8 cellular contexts compared by ENCODE assay signal in genomic region chr11:68257477-68258362, GRCh38. TPM values are rescaled to one million over a fixed set of nuclear protein-coding genes. Genes with fewer than 3 reads are reported as not detected.
A peak's percentile ranks its signal among the peaks of the same experiment; 100 is the strongest.
DNase-seq lines count a peak whose midpoint lies in the region; ATAC-seq and TF ChIP-seq lines count a peak whose summit lies in the region.

No MANE protein-coding gene starts in this region.

- H3K18ac ChIP-seq in mesenchymal stem cell (ENCODE audit: low read depth in 1 of 2, low read length in 2 of 2): peak overlapping the region in 1 of 2 experiments; percentile 44

- ATAC-seq in CD8-positive, alpha-beta T cell: peak; percentile 96
- no peak for ATAC-seq in GM18858 (IDR thresholded peaks at IDR 0.05; ENCODE audit: unreplicated experiment)

- peak overlapping the region; percentile 4 to 75 for H2BK12ac ChIP-seq in mesenchymal stem cell (ENCODE audit: low read length in 2 of 2)

- CTCF ChIA-PET in CD8-positive, alpha-beta T cell (lab: Charles Lee): interaction anchor here (0.6 to 12.5 kb wide), 35 partner anchors 10 to 277 kb away, joined by 3 to 359 read pairs (median 6); partner anchors contain the start of gene C11orf24

- peak overlapping the region in 1 of 2 experiments; percentile 16 for H3K23ac ChIP-seq in mesenchymal stem cell (ENCODE audit: low read length in 2 of 2)

- no peaks in the 10 kb centered on the region for H3K27me3 Mint-ChIP-seq in CD8-positive, alpha-beta T cell (ENCODE audit: low read depth)

- TF ChIP-seq CTCF in CD8-positive, alpha-beta T cell (IDR thresholded peaks at IDR 0.05): peak; percentile 70

- H3K79me1 ChIP-seq in mesenchymal stem cell (replicated peaks; ENCODE audit: low read length, poor library complexity, severe bottlenecking): peaks cover 2% of the 10 kb centered on the region

- intact Hi-C loops in CD8-positive, alpha-beta T cell (cut with DNase I, micrococcal nuclease): loop anchor here (1.0 to 10.0 kb wide), 6 partner anchors 14 to 827 kb away; partner anchors contain the start of gene C11orf24 (in 1 of the 2)

- H3K27ac Mint-ChIP-seq in CD8-positive, alpha-beta T cell: no peak overlapping the region

- H2AFZ ChIP-seq in mesenchymal stem cell (ENCODE audit: low read depth, low read length): peak overlapping the region; percentile 11

- peaks cover 5% of the 10 kb centered on the region for H3K4me1 ChIP-seq in CD8-positive, alpha-beta T cell (ENCODE audit: insufficient read depth, low read length)
- peaks cover 3% of the 10 kb centered on the region for H3K4me1 ChIP-seq in effector memory CD4-positive, alpha-beta T cell (ENCODE audit: control insufficient read depth, insufficient read depth, low read length, poor library complexity, severe bottlenecking)
- H3K4me1 ChIP-seq in mesenchymal stem cell (ENCODE audit: control insufficient read depth, insufficient read depth, low read depth, low read length): peaks cover 19% of the 10 kb centered on the region

- H3K36me3 Mint-ChIP-seq in CD8-positive, alpha-beta T cell: peaks cover 18% of the 10 kb centered on the region

- H4K8ac ChIP-seq in mesenchymal stem cell (ENCODE audit: low read length): peak overlapping the region; percentile 81

- no peaks in the 10 kb centered on the region for H3K27me3 ChIP-seq in CD8-positive, alpha-beta T cell (ENCODE audit: insufficient read depth, low read length)
- H3K27me3 ChIP-seq in effector memory CD4-positive, alpha-beta T cell (replicated peaks; ENCODE audit: control insufficient read depth, insufficient read depth, low read length, poor library complexity, severe bottlenecking): no peaks in the 10 kb centered on the region
- no peaks in the 10 kb centered on the region for H3K27me3 ChIP-seq in mesenchymal stem cell (ENCODE audit: control insufficient read depth in 1 of 2, insufficient read depth in 1 of 2, low read length in 2 of 2)

- H3K9ac ChIP-seq in mesenchymal stem cell (ENCODE audit: low read length): no peak overlapping the region

- H4K91ac ChIP-seq in mesenchymal stem cell (ENCODE audit: low read length): peak overlapping the region; percentile 83

- peak overlapping the region; percentile 18 for H2AK5ac ChIP-seq in mesenchymal stem cell (ENCODE audit: low read length, severe bottlenecking)

- no peak overlapping the region for H3K4me2 ChIP-seq in mesenchymal stem cell (ENCODE audit: low read length, poor library complexity, severe bottlenecking)

- no peaks in the 10 kb centered on the region for H3K36me3 ChIP-seq in CD8-positive, alpha-beta T cell (ENCODE audit: insufficient read depth, low read length)
- peaks cover 8% of the 10 kb centered on the region for H3K36me3 ChIP-seq in effector memory CD4-positive, alpha-beta T cell (ENCODE audit: control insufficient read depth, insufficient read depth, low read length)
- peaks cover 24 to 28% of the 10 kb centered on the region in 2 experiments for H3K36me3 ChIP-seq in mesenchymal stem cell (ENCODE audit: control insufficient read depth in 1 of 2, insufficient read depth in 2 of 2, low read depth in 1 of 2, low read length in 2 of 2)

- H3K14ac ChIP-seq in mesenchymal stem cell (ENCODE audit: low read length in 2 of 2): peak overlapping the region in 1 of 2 experiments; percentile 19

- H3K4ac ChIP-seq in mesenchymal stem cell (ENCODE audit: low read depth in 1 of 2, low read length in 2 of 2): peak overlapping the region in 1 of 2 experiments; percentile 57

- WGBS in mesenchymal stem cell: 50% methylated on average over 22 of the region's 22 CpGs

- peaks cover 3% of the 10 kb centered on the region for H3K4me1 Mint-ChIP-seq in CD8-positive, alpha-beta T cell (ENCODE audit: low read depth)

- H3K4me3 Mint-ChIP-seq in CD8-positive, alpha-beta T cell: no peak overlapping the region

- H3K27ac ChIP-seq in CD8-positive, alpha-beta T cell (ENCODE audit: low read depth, low read length): no peak overlapping the region
- H3K27ac ChIP-seq in effector memory CD4-positive, alpha-beta T cell (ENCODE audit: insufficient read depth, low read length, poor library complexity, severe bottlenecking): no peak overlapping the region
- H3K27ac ChIP-seq in mesenchymal stem cell (ENCODE audit: low read length, poor library complexity, severe bottlenecking): no peak overlapping the region

- H3K9me3 Mint-ChIP-seq in CD8-positive, alpha-beta T cell: no peaks in the 10 kb centered on the region

- H2BK120ac ChIP-seq in mesenchymal stem cell (ENCODE audit: low read depth, low read length): no peak overlapping the region

- peak overlapping the region; percentile 26 for H2BK15ac ChIP-seq in mesenchymal stem cell (ENCODE audit: low read depth, poor library complexity, severe bottlenecking)

- no peak overlapping the region for H2BK5ac ChIP-seq in mesenchymal stem cell (ENCODE audit: low read depth, low read length, poor library complexity, severe bottlenecking)

- no peak overlapping the region for H3K4me3 ChIP-seq in CD8-positive, alpha-beta T cell (ENCODE audit: low read depth, low read length)
- H3K4me3 ChIP-seq in effector memory CD4-positive, alpha-beta T cell (ENCODE audit: insufficient read depth, low read depth, low read length, poor library complexity, severe bottlenecking): no peak overlapping the region
- peak overlapping the region in 1 of 2 experiments; percentile 20 for H3K4me3 ChIP-seq in mesenchymal stem cell (ENCODE audit: insufficient read depth in 1 of 2, low read depth in 1 of 2, low read length in 2 of 2)

- no peaks in the 10 kb centered on the region for H3K9me3 ChIP-seq in CD8-positive, alpha-beta T cell (ENCODE audit: low read length)
- H3K9me3 ChIP-seq in effector memory CD4-positive, alpha-beta T cell (ENCODE audit: control insufficient read depth, low read length): no peaks in the 10 kb centered on the region
- no peaks in the 10 kb centered on the region for H3K9me3 ChIP-seq in mesenchymal stem cell (ENCODE audit: control insufficient read depth, low read length)

- DNase-seq in CD8-positive, alpha-beta T cell: peak; percentile 88 to 99 (median 93)
- peak; percentile 60 for DNase-seq in HS-5 (ENCODE audit: low read depth)
- DNase-seq in NK-92 (lab: John Stamatoyannopoulos, UW; ENCODE audit: unreplicated experiment): peak; percentile 42
- DNase-seq in activated CD8-positive, alpha-beta memory T cell treated with anti-CD3 and anti-CD28 coated beads for 24 hours: peak; percentile 99
- peak; percentile 74 to 85 (median 78) for DNase-seq in effector memory CD4-positive, alpha-beta T cell
- DNase-seq in mesenchymal stem cell: peak; percentile 87
- DNase-seq in stimulated activated CD8-positive, alpha-beta memory T cell treated with anti-CD3 and anti-CD28 coated beads, Interleukin-12 subunit alpha, Interleukin-12 subunit beta, amount 100 ng/mL, for 24 hours (ENCODE audit: extremely low read depth): peak; percentile 81

- POLR2A ChIA-PET in CD8-positive, alpha-beta T cell (lab: Charles Lee): interaction anchor here (0.9 to 1.5 kb wide), 5 partner anchors 13 to 39 kb away, joined by 3 to 7 read pairs (median 3); partner anchors contain the start of gene C11orf24

RNA-seq across cellular contexts. Expression of gene C11orf24, which starts 14.1 kb away (rescaled TPM):
- total RNA-seq in CD8-positive, alpha-beta T cell: 1 to 10 TPM; 6.5 to 8.2 TPM
- 90.1 TPM for polyA plus RNA-seq in mesenchymal stem cell (2013, experiment 1 of 2)
- polyA plus RNA-seq in mesenchymal stem cell (2013, experiment 2 of 2): 93.9 TPM

RNA-seq across cellular contexts. Expression of gene KMT5B, which starts 44.6 kb away (rescaled TPM):
- 10 to 100 TPM; 21.0 to 24.3 TPM for total RNA-seq in CD8-positive, alpha-beta T cell
- 20.8 TPM for polyA plus RNA-seq in mesenchymal stem cell (2013, experiment 1 of 2)
- 19.5 TPM for polyA plus RNA-seq in mesenchymal stem cell (2013, experiment 2 of 2)

RNA-seq across cellular contexts. Expression of gene LRP5, which starts 54.7 kb away (rescaled TPM):
- total RNA-seq in CD8-positive, alpha-beta T cell: 1 to 10 TPM; 1.1 to 1.5 TPM
- polyA plus RNA-seq in mesenchymal stem cell (2013, experiment 1 of 2): 46.4 TPM
- polyA plus RNA-seq in mesenchymal stem cell (2013, experiment 2 of 2): 41.4 TPM

Comparison
In these comparisons a context has a peak if more than half of its experiments do, and no peak if none do; other contexts are left out.
1. DNase-seq: peak in every context shown above with its lines; median percentile 99 in activated CD8-positive, alpha-beta memory T cell treated with anti-CD3 and anti-CD28 coated beads for 24 hours; 93 in CD8-positive, alpha-beta T cell; 87 in mesenchymal stem cell; 81 in stimulated activated CD8-positive, alpha-beta memory T cell treated with anti-CD3 and anti-CD28 coated beads, Interleukin-12 subunit alpha, Interleukin-12 subunit beta, amount 100 ng/mL, for 24 hours; 78 in effector memory CD4-positive, alpha-beta T cell; 60 in HS-5; 42 in NK-92.